In the genomic region with DNA sequence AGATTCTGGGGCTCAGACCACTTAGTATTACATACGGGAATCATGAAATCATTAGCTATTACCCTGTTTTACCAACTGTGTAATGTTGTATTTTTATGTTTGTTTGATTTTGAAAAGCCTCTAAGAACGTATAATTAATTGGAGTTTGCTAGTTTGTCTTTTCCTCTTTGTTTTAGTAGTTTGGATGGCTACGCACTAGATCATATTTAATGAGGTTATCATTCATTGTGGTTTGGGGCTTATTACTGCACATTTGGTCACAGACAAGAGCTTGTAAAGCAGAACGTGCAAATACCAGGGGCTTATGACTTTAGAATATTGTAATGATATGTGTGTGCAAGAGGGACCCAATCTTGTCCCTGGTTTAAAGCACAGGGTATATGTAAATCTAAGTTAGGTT, we compare ENCODE assay signal across 22 cellular contexts. TPM values are rescaled to one million over a fixed set of nuclear protein-coding genes. Genes with fewer than 3 reads are reported as not detected.
DNase-seq lines count a peak whose midpoint lies in the region; ATAC-seq and TF ChIP-seq lines count a peak whose summit lies in the region.
"Had no signal": no experiment of that assay in that cellular context is flagged by ENCODE, and none has a peak within 500 bp of the region (broad histone marks: within the 10 kb centered on the region; RNA-seq: fewer than 3 reads in every experiment).

No MANE protein-coding gene starts in this region.

- ATAC-seq in Panc1 = no peak
- ATAC-seq: CD8-positive, alpha-beta T cell; GM23338; HCT116 had no signal

- TF ChIP-seq EP300 in suprapubic skin (IDR thresholded peaks at IDR 0.05) = no peak

- no peak overlapping the region for H3K4me3 Mint-ChIP-seq in nephron
- H3K4me3 Mint-ChIP-seq: B cell; CD4-positive, CD25-positive, alpha-beta regulatory T cell; CD8-positive, alpha-beta T cell; GM23338; H9; HFFc6 had no signal

- H3K4me1 ChIP-seq in HEK293 (ENCODE audit: control insufficient read depth, insufficient read depth, low read length) (peaks cover 18% of the 10 kb centered on the region), Panc1 (ENCODE audit: control insufficient read depth, insufficient read depth, low read length) (peaks cover 62% of the 10 kb centered on the region), suprapubic skin (peaks cover 41% of the 10 kb centered on the region)

- H3K4me1 Mint-ChIP-seq in nephron = peaks cover 62% of the 10 kb centered on the region
- H3K4me1 Mint-ChIP-seq: CD4-positive, CD25-positive, alpha-beta regulatory T cell had no signal

- DNase-seq in Panc1 (ENCODE audit: low read depth, low spot score) = no peak
- DNase-seq in suprapubic skin (ENCODE audit: low spot score in 2 of 2) = no peak
- no peak for DNase-seq in nucleus accumbens (lab: John Stamatoyannopoulos, UW)
- no peak for DNase-seq in T1000 (lab: John Stamatoyannopoulos, UW)
- no peak for DNase-seq in dermis blood vessel endothelial cell
- DNase-seq: Caco-2; CD4-positive, CD25-positive, alpha-beta regulatory T cell; CD8-positive, alpha-beta T cell; DMS 273 treated with DMSO at 0.1 percent for 48 hours; DMS79; EL; GDM1; H9; HFFc6 had no signal

- H3K36me3 Mint-ChIP-seq in nephron (ENCODE audit: low read depth) = peaks cover 3% of the 10 kb centered on the region
- H3K36me3 Mint-ChIP-seq: CD4-positive, CD25-positive, alpha-beta regulatory T cell; CD8-positive, alpha-beta T cell had no signal

- no peaks in the 10 kb centered on the region for H3K9me3 Mint-ChIP-seq in nephron
- H3K9me3 Mint-ChIP-seq: CD4-positive, CD25-positive, alpha-beta regulatory T cell; CD8-positive, alpha-beta T cell; GM23338; H9; HFFc6 had no signal

- CTCF ChIA-PET in HEK293 (lab: Yijun Ruan, JAX) (interaction anchor here (0.6 to 1.5 kb wide), 4 partner anchors 12 to 234 kb away, joined by 3 to 7 read pairs (median 4); no protein-coding TSS in a partner anchor), Panc1 (lab: Charles Lee) (no interaction called here)

- no TSS peak for BruUV-seq in Panc1 (replicated peaks; lab: Mats Ljungman, UMichigan)

- TF ChIP-seq POLR2A in suprapubic skin (IDR thresholded peaks at IDR 0.05) = no peak

- WGBS in suprapubic skin = 78% methylated on average over 4 of the region's 4 CpGs

- TF ChIP-seq CTCF in HEK293 (tag by site-specific recombination; IDR thresholded peaks at IDR 0.05) (no peak), Panc1 (IDR thresholded peaks at IDR 0.05) (no peak), nephron (IDR thresholded peaks at IDR 0.05; ENCODE audit: unreplicated experiment in 3 of 3) (no peak), suprapubic skin (IDR thresholded peaks at IDR 0.05) (no peak)

- H3K36me3 ChIP-seq in HEK293 (ENCODE audit: control insufficient read depth in 2 of 2, insufficient read depth in 1 of 2, low read length in 2 of 2) = no peaks in the 10 kb centered on the region; a peak in 1 of 3 replicates
- H3K36me3 ChIP-seq in Panc1 (ENCODE audit: control insufficient read depth, insufficient read depth, low read length) = no peaks in the 10 kb centered on the region
- no peaks in the 10 kb centered on the region for H3K36me3 ChIP-seq in suprapubic skin

- intact Hi-C loops in Panc1 (cut with micrococcal nuclease; ENCODE audit: unreplicated experiment) = no loop called here

- no peak overlapping the region for H3K4me3 ChIP-seq in HEK293 (ENCODE audit: low read depth, low read length)
- no peak overlapping the region for H3K4me3 ChIP-seq in Panc1 (ENCODE audit: low read depth in 2 of 2, low read length in 2 of 2)
- no peak overlapping the region for H3K4me3 ChIP-seq in suprapubic skin
- H3K4me3 ChIP-seq: BLaER1, GM23338 had no signal

- H3K27ac Mint-ChIP-seq in nephron = peak overlapping the region; percentile 65 to 89 (median 79)
- H3K27ac Mint-ChIP-seq: B cell; CD4-positive, CD25-positive, alpha-beta regulatory T cell; CD8-positive, alpha-beta T cell; GM23338; HFFc6 had no signal

- in situ Hi-C loops in Panc1 (cut with HindIII; ENCODE audit: low pct_unique_long_range_greater_than_20kb, low sequenced_read_pairs) = no loop called here

- H3K27me3 ChIP-seq in Panc1 (ENCODE audit: control insufficient read depth, insufficient read depth, low read length) = no peaks in the 10 kb centered on the region
- H3K27me3 ChIP-seq in suprapubic skin = no peaks in the 10 kb centered on the region
- H3K27me3 ChIP-seq: BLaER1 had no signal

- H3K27ac ChIP-seq in HEK293 (ENCODE audit: extremely low read depth, low read depth, low read length) (no peak overlapping the region), Panc1 (ENCODE audit: low read length) (peak overlapping the region; percentile 57; the same call in 1 of the 2 replicates), suprapubic skin (peak overlapping the region; percentile 66)
- H3K27ac ChIP-seq: 22Rv1, BLaER1, C4-2B had no signal

- peaks cover 7% of the 10 kb centered on the region for H3K27me3 Mint-ChIP-seq in nephron (ENCODE audit: low read depth)
- H3K27me3 Mint-ChIP-seq: CD4-positive, CD25-positive, alpha-beta regulatory T cell had no signal

- POLR2A ChIA-PET in HEK293 (lab: Yijun Ruan, JAX) (no interaction called here), Panc1 (lab: Charles Lee) (interaction anchor here (0.5 kb wide), 1 partner anchor 105 kb away, joined by 4 read pairs; no protein-coding TSS in a partner anchor)

- no peaks in the 10 kb centered on the region for H3K9me3 ChIP-seq in HEK293 (ENCODE audit: control insufficient read depth, insufficient read depth, low read depth, low read length)
- no peaks in the 10 kb centered on the region for H3K9me3 ChIP-seq in Panc1 (ENCODE audit: control insufficient read depth, insufficient read depth, low read depth, low read length)
- H3K9me3 ChIP-seq in suprapubic skin = no peaks in the 10 kb centered on the region
- H3K9me3 ChIP-seq: BLaER1, Caco-2 had no signal

TF ChIP-seq in HEK293, 187 proteins besides CTCF, POLR2A, EP300 and RAD21:
- TF ChIP-seq ZSCAN23 (tag by site-specific recombination; IDR thresholded peaks at IDR 0.05) (no peak), ZNF248 (tag by site-specific recombination; IDR thresholded peaks at IDR 0.05) (no peak), ZNF398 (tag by site-specific recombination; IDR thresholded peaks at IDR 0.05) (no peak), ZNF843 (tag by site-specific recombination; IDR thresholded peaks at IDR 0.05) (peak; percentile 54; the same call in 1 of the 2 replicates), ZNF416 (tag by site-specific recombination; IDR thresholded peaks at IDR 0.05) (no peak), ZNF302 (tag by site-specific recombination; IDR thresholded peaks at IDR 0.05; ENCODE audit: low read depth) (no peak), ZNF785 (tag by site-specific recombination; IDR thresholded peaks at IDR 0.05) (no peak), FEZF1 (tag by site-specific recombination; IDR thresholded peaks at IDR 0.05) (peak; percentile 50; the same call in 1 of the 2 replicates), ZBTB49 (tag by site-specific recombination; IDR thresholded peaks at IDR 0.05; ENCODE audit: low read depth) (no peak), ZNF112 (tag by site-specific recombination; IDR thresholded peaks at IDR 0.05) (no peak)
- TF ChIP-seq, protein P1, sequence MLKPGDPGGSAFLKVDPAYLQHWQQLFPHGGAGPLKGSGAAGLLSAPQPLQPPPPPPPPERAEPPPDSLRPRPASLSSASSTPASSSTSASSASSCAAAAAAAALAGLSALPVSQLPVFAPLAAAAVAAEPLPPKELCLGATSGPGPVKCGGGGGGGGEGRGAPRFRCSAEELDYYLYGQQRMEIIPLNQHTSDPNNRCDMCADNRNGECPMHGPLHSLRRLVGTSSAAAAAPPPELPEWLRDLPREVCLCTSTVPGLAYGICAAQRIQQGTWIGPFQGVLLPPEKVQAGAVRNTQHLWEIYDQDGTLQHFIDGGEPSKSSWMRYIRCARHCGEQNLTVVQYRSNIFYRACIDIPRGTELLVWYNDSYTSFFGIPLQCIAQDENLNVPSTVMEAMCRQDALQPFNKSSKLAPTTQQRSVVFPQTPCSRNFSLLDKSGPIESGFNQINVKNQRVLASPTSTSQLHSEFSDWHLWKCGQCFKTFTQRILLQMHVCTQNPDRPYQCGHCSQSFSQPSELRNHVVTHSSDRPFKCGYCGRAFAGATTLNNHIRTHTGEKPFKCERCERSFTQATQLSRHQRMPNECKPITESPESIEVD (tag by site-specific recombination; IDR thresholded peaks at IDR 0.05) = peak; percentile 81

RNA-seq across cellular contexts. Expression of gene CABLES1, which starts 10.3 kb away (rescaled TPM):
- 66.4 TPM for total RNA-seq in Panc1 (2021; ENCODE audit: unreplicated experiment)
- 43.4 TPM for polyA plus RNA-seq in Panc1 (2012; ENCODE audit: insufficient read length)
- 10 to 100 TPM; 24.9 to 42.2 (median 38.0) TPM for total RNA-seq in suprapubic skin
- total RNA-seq in dermis blood vessel endothelial cell = 38.5 and 43.3 TPM in 2 replicates
